In genomic region chr1:41741244-41741643, GRCh38 we compare ENCODE assay signal across 11 cellular contexts.
DNase-seq lines count a peak whose midpoint lies in the region; ATAC-seq and TF ChIP-seq lines count a peak whose summit lies in the region.
"Had no signal": no experiment of that assay in that cellular context is flagged by ENCODE, and none has a peak within 500 bp of the region (broad histone marks: within the 10 kb centered on the region; RNA-seq: fewer than 3 reads in every experiment).

No MANE protein-coding gene starts in this region.

- H3K27me3 Mint-ChIP-seq in HFFc6 (ENCODE audit: insufficient read depth), result no peaks in the 10 kb centered on the region
- no peaks in the 10 kb centered on the region for H3K27me3 Mint-ChIP-seq in activated naive CD8-positive, alpha-beta T cell treated with anti-CD3 and anti-CD28 coated beads, Interleukin-2, amount 50 U/mL, for 24 hours

- no peaks in the 10 kb centered on the region for H3K36me3 Mint-ChIP-seq in HFFc6 (ENCODE audit: low read depth)
- no peaks in the 10 kb centered on the region for H3K36me3 Mint-ChIP-seq in activated naive CD8-positive, alpha-beta T cell treated with anti-CD3 and anti-CD28 coated beads, Interleukin-2, amount 50 U/mL, for 24 hours (ENCODE audit: low read depth)
- H3K36me3 Mint-ChIP-seq: mesothelial cell of epicardium had no signal

- ATAC-seq in activated naive CD8-positive, alpha-beta T cell treated with anti-CD3 and anti-CD28 coated beads, Interleukin-2, amount 50 U/mL, for 24 hours, result peak; percentile 40
- ATAC-seq in GM21390 (IDR thresholded peaks at IDR 0.05; ENCODE audit: unreplicated experiment) (no peak), HG03442 (IDR thresholded peaks at IDR 0.05; ENCODE audit: unreplicated experiment) (no peak)

- peak overlapping the region; percentile 29; the same call in 1 of the 2 replicates for H3K27ac Mint-ChIP-seq in HFFc6
- peak overlapping the region; percentile 95 for H3K27ac Mint-ChIP-seq in activated naive CD8-positive, alpha-beta T cell treated with anti-CD3 and anti-CD28 coated beads, Interleukin-2, amount 50 U/mL, for 24 hours
- H3K27ac Mint-ChIP-seq: mesothelial cell of epicardium, progenitor cell of endocrine pancreas had no signal

- H3K4me1 Mint-ChIP-seq in HFFc6 (ENCODE audit: low read depth), result peaks cover 66% of the 10 kb centered on the region
- peaks cover 100% of the 10 kb centered on the region for H3K4me1 Mint-ChIP-seq in activated naive CD8-positive, alpha-beta T cell treated with anti-CD3 and anti-CD28 coated beads, Interleukin-2, amount 50 U/mL, for 24 hours

- DNase-seq in HFFc6 (no peak), HuH-7.5 (ENCODE audit: low spot score) (no peak), G401 (ENCODE audit: low spot score) (no peak)
- DNase-seq in activated CD4-positive, alpha-beta T cell treated with anti-CD3 and anti-CD28 coated beads for 48 hours, result peak; percentile 79
- DNase-seq in activated naive CD8-positive, alpha-beta T cell treated with anti-CD3 and anti-CD28 coated beads, Interleukin-2, amount 50 U/mL, for 24 hours, result peak; percentile 70
- DNase-seq in stimulated activated CD4-positive, alpha-beta T cell treated with anti-CD3 and anti-CD28 coated beads, Interleukin-2, amount 100 ng/mL, for 24 hours, result peak; percentile 56 to 73
- DNase-seq: COR-L47 had no signal

- no peak for TF ChIP-seq CTCF in HFFc6 (IDR thresholded peaks at IDR 0.05)

- no peak overlapping the region for H3K4me3 Mint-ChIP-seq in HFFc6
- peak overlapping the region; percentile 50 for H3K4me3 Mint-ChIP-seq in activated naive CD8-positive, alpha-beta T cell treated with anti-CD3 and anti-CD28 coated beads, Interleukin-2, amount 50 U/mL, for 24 hours
- H3K4me3 Mint-ChIP-seq: mesothelial cell of epicardium had no signal

- no peaks in the 10 kb centered on the region for H3K9me3 Mint-ChIP-seq in HFFc6
- H3K9me3 Mint-ChIP-seq in activated naive CD8-positive, alpha-beta T cell treated with anti-CD3 and anti-CD28 coated beads, Interleukin-2, amount 50 U/mL, for 24 hours, result no peaks in the 10 kb centered on the region
- H3K9me3 Mint-ChIP-seq: mesothelial cell of epicardium had no signal

- in situ Hi-C loops in G401 (cut with HindIII; ENCODE audit: low sequenced_read_pairs), result no loop called here

Comparison
In these comparisons a context has a peak if more than half of its experiments do, and no peak if none do; other contexts are left out.
1. DNase-seq: peak in activated CD4-positive, alpha-beta T cell treated with anti-CD3 and anti-CD28 coated beads for 48 hours (single experiment), activated naive CD8-positive, alpha-beta T cell treated with anti-CD3 and anti-CD28 coated beads, Interleukin-2, amount 50 U/mL, for 24 hours (single experiment) and stimulated activated CD4-positive, alpha-beta T cell treated with anti-CD3 and anti-CD28 coated beads, Interleukin-2, amount 100 ng/mL, for 24 hours (2 of 2); none in HFFc6 (single experiment), HuH-7.5 (single experiment) and G401 (single experiment).